ENCODE assay signal across 9 cellular contexts in the genomic region with DNA sequence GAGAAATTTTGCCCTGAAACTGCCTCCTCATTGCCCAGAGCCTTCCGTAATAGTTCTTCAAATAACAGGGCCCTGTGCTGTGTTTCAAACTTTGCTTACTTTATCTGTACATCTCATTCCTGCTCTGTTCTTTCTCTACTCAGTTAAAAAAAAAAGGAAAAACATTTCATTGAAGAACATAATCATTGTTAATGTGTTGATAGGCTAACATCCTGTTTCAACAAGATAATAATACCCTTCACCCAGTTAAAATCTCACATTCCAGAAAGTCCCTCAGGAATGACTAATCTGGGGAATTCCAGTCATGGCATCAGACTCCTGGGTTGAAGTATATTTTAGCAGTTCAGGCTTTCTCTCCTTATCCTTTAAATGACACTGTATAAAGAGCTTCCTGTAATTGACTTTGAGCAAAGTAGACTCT. TPM values are rescaled to one million over a fixed set of nuclear protein-coding genes. Genes with fewer than 3 reads are reported as not detected.
DNase-seq lines count a peak whose midpoint lies in the region; ATAC-seq and TF ChIP-seq lines count a peak whose summit lies in the region.
"Had no signal": no experiment of that assay in that cellular context is flagged by ENCODE, and none has a peak within 500 bp of the region (broad histone marks: within the 10 kb centered on the region; RNA-seq: fewer than 3 reads in every experiment).

No MANE protein-coding gene starts in this region.

- H3K36me3 Mint-ChIP-seq in progenitor cell of endocrine pancreas (ENCODE audit: insufficient read depth): no peaks in the 10 kb centered on the region
- H3K36me3 Mint-ChIP-seq in CD8-positive, alpha-beta T cell: no peaks in the 10 kb centered on the region

- H3K27ac ChIP-seq in RWPE2 (ENCODE audit: poor library complexity, severe bottlenecking): peak overlapping the region; percentile 89
- H3K27ac ChIP-seq in fibroblast of lung (ENCODE audit: insufficient read depth, low read length): peak overlapping the region; percentile 76
- H3K27ac ChIP-seq in CD8-positive, alpha-beta T cell (ENCODE audit: low read depth, low read length): no peak overlapping the region

- peaks cover 26% of the 10 kb centered on the region for H3K4me1 Mint-ChIP-seq in progenitor cell of endocrine pancreas (ENCODE audit: low read depth)
- H3K4me1 Mint-ChIP-seq in CD8-positive, alpha-beta T cell (ENCODE audit: low read depth): no peaks in the 10 kb centered on the region
- H3K4me1 Mint-ChIP-seq: activated naive CD8-positive, alpha-beta T cell treated with anti-CD3 and anti-CD28 coated beads, Interleukin-2, amount 50 U/mL, for 24 hours had no signal

- DNase-seq in G401 (ENCODE audit: low spot score) (peak; percentile 59), RWPE2 (ENCODE audit: low spot score) (no peak), fibroblast of lung (ENCODE audit: low read depth in 2 of 2) (peak; percentile 76 to 92), progenitor cell of endocrine pancreas (ENCODE audit: low spot score, unreplicated experiment) (no peak), NCI-H1048 (lab: John Stamatoyannopoulos, UW) (no peak)
- DNase-seq in CD8-positive, alpha-beta T cell: no peak
- DNase-seq in activated CD4-positive, alpha-beta T cell treated with anti-CD3 and anti-CD28 coated beads for 1 hour: no peak
- DNase-seq: activated naive CD8-positive, alpha-beta T cell treated with anti-CD3 and anti-CD28 coated beads, Interleukin-2, amount 50 U/mL, for 24 hours had no signal

- in situ Hi-C loops in G401 (cut with HindIII; ENCODE audit: low sequenced_read_pairs): no loop called here

- CTCF ChIA-PET in CD8-positive, alpha-beta T cell (lab: Charles Lee): no interaction called here

- H3K4me3 Mint-ChIP-seq in progenitor cell of endocrine pancreas (ENCODE audit: low read depth): no peak overlapping the region
- no peak overlapping the region for H3K4me3 Mint-ChIP-seq in CD8-positive, alpha-beta T cell
- H3K4me3 Mint-ChIP-seq: activated naive CD8-positive, alpha-beta T cell treated with anti-CD3 and anti-CD28 coated beads, Interleukin-2, amount 50 U/mL, for 24 hours had no signal

- H3K27ac Mint-ChIP-seq in progenitor cell of endocrine pancreas: peak overlapping the region; percentile 93
- no peak overlapping the region for H3K27ac Mint-ChIP-seq in CD8-positive, alpha-beta T cell
- H3K27ac Mint-ChIP-seq: activated naive CD8-positive, alpha-beta T cell treated with anti-CD3 and anti-CD28 coated beads, Interleukin-2, amount 50 U/mL, for 24 hours had no signal

- H3K9me3 ChIP-seq in RWPE2 (ENCODE audit: severe bottlenecking): no peaks in the 10 kb centered on the region
- H3K9me3 ChIP-seq in fibroblast of lung (ENCODE audit: control insufficient read depth, insufficient read depth, low read depth, low read length): no peaks in the 10 kb centered on the region
- H3K9me3 ChIP-seq in CD8-positive, alpha-beta T cell (ENCODE audit: low read length): no peaks in the 10 kb centered on the region

- H3K36me3 ChIP-seq in RWPE2 (ENCODE audit: low read depth) (no peaks in the 10 kb centered on the region), fibroblast of lung (ENCODE audit: control insufficient read depth, insufficient read depth, low read length) (no peaks in the 10 kb centered on the region)
- no peaks in the 10 kb centered on the region for H3K36me3 ChIP-seq in CD8-positive, alpha-beta T cell (ENCODE audit: insufficient read depth, low read length)

- no peaks in the 10 kb centered on the region for H4K20me1 ChIP-seq in fibroblast of lung (ENCODE audit: control insufficient read depth, extremely low read depth, insufficient read depth, low read length)

- peak overlapping the region; percentile 17 for H3K9ac ChIP-seq in fibroblast of lung (ENCODE audit: insufficient read depth, low read length)

- H3K27me3 ChIP-seq in RWPE2 (ENCODE audit: insufficient read depth, poor library complexity, severe bottlenecking) (no peaks in the 10 kb centered on the region), fibroblast of lung (ENCODE audit: control insufficient read depth, insufficient read depth, low read length) (no peaks in the 10 kb centered on the region)
- no peaks in the 10 kb centered on the region for H3K27me3 ChIP-seq in CD8-positive, alpha-beta T cell (ENCODE audit: insufficient read depth, low read length)

- POLR2A ChIA-PET in CD8-positive, alpha-beta T cell (lab: Charles Lee): no interaction called here

- TF ChIP-seq CTCF in RWPE2 (IDR thresholded peaks at IDR 0.05; ENCODE audit: poor library complexity, severe bottlenecking) (no peak), fibroblast of lung (conservative IDR thresholded peaks at IDR 0.05 in 1 of 2, IDR thresholded peaks at IDR 0.05 in 1 of 2; ENCODE audit: low read depth in 1 of 2, low read length in 2 of 2) (no peak), progenitor cell of endocrine pancreas (IDR thresholded peaks at IDR 0.05; ENCODE audit: unreplicated experiment) (no peak)
- no peak for TF ChIP-seq CTCF in CD8-positive, alpha-beta T cell (IDR thresholded peaks at IDR 0.05)

- H3K27me3 Mint-ChIP-seq in progenitor cell of endocrine pancreas: no peaks in the 10 kb centered on the region
- H3K27me3 Mint-ChIP-seq in CD8-positive, alpha-beta T cell (ENCODE audit: low read depth): peaks cover 10% of the 10 kb centered on the region

- H3K9me3 Mint-ChIP-seq in progenitor cell of endocrine pancreas (ENCODE audit: low read depth): no peaks in the 10 kb centered on the region
- H3K9me3 Mint-ChIP-seq in CD8-positive, alpha-beta T cell: no peaks in the 10 kb centered on the region
- H3K9me3 Mint-ChIP-seq: activated naive CD8-positive, alpha-beta T cell treated with anti-CD3 and anti-CD28 coated beads, Interleukin-2, amount 50 U/mL, for 24 hours had no signal

- H3K4me2 ChIP-seq in fibroblast of lung (ENCODE audit: extremely low read depth, insufficient read depth, low read length): peak overlapping the region; percentile 79

- ATAC-seq in RWPE2 (ENCODE audit: low read depth) (peak; percentile 93), HG02763 (IDR thresholded peaks at IDR 0.05; ENCODE audit: unreplicated experiment) (no peak)
- no peak for ATAC-seq in CD8-positive, alpha-beta T cell
- ATAC-seq: activated naive CD8-positive, alpha-beta T cell treated with anti-CD3 and anti-CD28 coated beads, Interleukin-2, amount 50 U/mL, for 24 hours had no signal

- H3K4me1 ChIP-seq in RWPE2 (ENCODE audit: insufficient read depth, poor library complexity, severe bottlenecking): peaks cover 19% of the 10 kb centered on the region
- H3K4me1 ChIP-seq in fibroblast of lung (ENCODE audit: control insufficient read depth, extremely low read depth, insufficient read depth, low read length): peaks cover 4% of the 10 kb centered on the region
- H3K4me1 ChIP-seq in CD8-positive, alpha-beta T cell (ENCODE audit: insufficient read depth, low read length): no peaks in the 10 kb centered on the region

- H3K79me2 ChIP-seq in fibroblast of lung (ENCODE audit: control insufficient read depth, insufficient read depth, low read length): no peaks in the 10 kb centered on the region

- no peak overlapping the region for H2AFZ ChIP-seq in fibroblast of lung (ENCODE audit: low read length)

- no peak overlapping the region for H3K4me3 ChIP-seq in RWPE2 (ENCODE audit: severe bottlenecking)
- H3K4me3 ChIP-seq in fibroblast of lung (replicated peaks in 1 of 4; ENCODE audit: control extremely low read depth in 1 of 4, insufficient read depth in 1 of 4, low read depth in 3 of 4, low read length in 4 of 4): peak overlapping the region in 2 of 4 experiments; percentile 7 to 22
- no peak overlapping the region for H3K4me3 ChIP-seq in CD8-positive, alpha-beta T cell (ENCODE audit: low read depth, low read length)

- intact Hi-C loops in CD8-positive, alpha-beta T cell (cut with DNase I, micrococcal nuclease): loop anchor here in 1 of 2 experiments (1.0 kb wide), 1 partner anchor 48 kb away; no protein-coding TSS in a partner anchor

RNA-seq across cellular contexts. Expression of gene ITGAV, which starts 45.6 kb away (rescaled TPM):
- 125 and 172 TPM in 2 replicates for total RNA-seq in G401 (2014; rRNA removed; shearing (Covaris generic))
- total RNA-seq in fibroblast of lung (149 and 205 TPM in 2 replicates), progenitor cell of endocrine pancreas (69.1 and 75.3 TPM in 2 replicates)
- polyA plus RNA-seq in fibroblast of lung: 44.8 and 121 TPM in 2 replicates
- polyA plus RNA-seq in fibroblast of lung (2012): 31.2 and 81.1 TPM in 2 replicates
- polyA minus RNA-seq in fibroblast of lung (ENCODE audit: low replicate concordance): 21.0 and 60.0 TPM in 2 replicates
- total RNA-seq in CD8-positive, alpha-beta T cell: 1 to 10 TPM; 3.6 to 4.9 TPM

RNA-seq across cellular contexts. Expression of gene ZC3H15, which starts 58.2 kb away (rescaled TPM):
- 114 and 136 TPM in 2 replicates for total RNA-seq in G401 (2014; rRNA removed; shearing (Covaris generic))
- 79.9 and 92.7 TPM in 2 replicates for total RNA-seq in fibroblast of lung
- polyA plus RNA-seq in fibroblast of lung: 83.8 and 94.1 TPM in 2 replicates
- 59.9 and 67.3 TPM in 2 replicates for polyA plus RNA-seq in fibroblast of lung (2012)
- 2.2 and 4.8 TPM in 2 replicates for polyA minus RNA-seq in fibroblast of lung (ENCODE audit: low replicate concordance)
- total RNA-seq in progenitor cell of endocrine pancreas: 55.4 and 70.1 TPM in 2 replicates
- 100 to 1,000 TPM; 146 to 151 TPM for total RNA-seq in CD8-positive, alpha-beta T cell

Comparison
In these comparisons a context has a peak if more than half of its experiments do, and no peak if none do; other contexts are left out.
1. DNase-seq: peak in G401 (single experiment) and fibroblast of lung (2 of 2); none in RWPE2 (single experiment), progenitor cell of endocrine pancreas (single experiment), NCI-H1048 (single experiment), CD8-positive, alpha-beta T cell (0 of 7) and activated CD4-positive, alpha-beta T cell treated with anti-CD3 and anti-CD28 coated beads for 1 hour (single experiment).
2. RNA of gene ITGAV, which starts 45.6 kb away (total RNA-seq): 149 to 205 TPM in fibroblast of lung, 125 to 172 TPM in G401 and 69.1 to 75.3 TPM in progenitor cell of endocrine pancreas; 3.6 to 4.9 TPM in CD8-positive, alpha-beta T cell; every median in the first group is over 10 times any median in the second.